13 cellular contexts compared by ENCODE assay signal in genomic region chr14:93041830-93042229, GRCh38.
DNase-seq lines count a peak whose midpoint lies in the region; ATAC-seq and TF ChIP-seq lines count a peak whose summit lies in the region.
"Had no signal": no experiment of that assay in that cellular context is flagged by ENCODE, and none has a peak within 500 bp of the region (broad histone marks: within the 10 kb centered on the region; RNA-seq: fewer than 3 reads in every experiment).

No MANE protein-coding gene starts in this region.

- peak overlapping the region in 1 of 4 donors; percentile 32 for H3K4me3 Mint-ChIP-seq in IgD-negative memory B cell
- H3K4me3 Mint-ChIP-seq in mesothelial cell of epicardium = no peak overlapping the region

- WGBS in sigmoid colon, 2 donors = 94 to 97% methylated on average over 3 of the region's 3 CpGs

- no peak for TF ChIP-seq EP300 in sigmoid colon (IDR thresholded peaks at IDR 0.05)

- peaks cover 2% of the 10 kb centered on the region for H3K27me3 Mint-ChIP-seq in IgD-negative memory B cell
- no peaks in the 10 kb centered on the region for H3K27me3 Mint-ChIP-seq in mesothelial cell of epicardium (ENCODE audit: low read depth)

- 0 out of 22 replicates have a peak, but pooled peaks cover 0 to 3% (median 0%) of the 10 kb centered on the region in 11 experiments for H3K36me3 ChIP-seq in BLaER1 treated with 17β-estradiol and CSF1 and Interleukin-3, amounts not matched to agents 10 nM and 100 nM
- H3K36me3 ChIP-seq in colonic mucosa (no peaks in the 10 kb centered on the region), sigmoid colon (no peaks in the 10 kb centered on the region)

- H3K9me3 ChIP-seq in BLaER1 treated with 17β-estradiol and CSF1 and Interleukin-3, amounts not matched to agents 10 nM and 100 nM (replicated peaks in 1 of 11) = no peaks in the 10 kb centered on the region
- no peaks in the 10 kb centered on the region for H3K9me3 ChIP-seq in colonic mucosa
- H3K9me3 ChIP-seq in sigmoid colon = no peaks in the 10 kb centered on the region
- H3K9me3 ChIP-seq: SJSA1 had no signal

- peak overlapping the region; percentile 39 to 85 (median 60); a peak in 19 of 22 replicates for H3K4me2 ChIP-seq in BLaER1 treated with 17β-estradiol and CSF1 and Interleukin-3, amounts not matched to agents 10 nM and 100 nM

- no peak overlapping the region for H3K4me3 ChIP-seq in BLaER1 treated with 17β-estradiol and CSF1 and Interleukin-3, amounts not matched to agents 10 nM and 100 nM
- H3K4me3 ChIP-seq in colonic mucosa (no peak overlapping the region), sigmoid colon (no peak overlapping the region)
- H3K4me3 ChIP-seq: SJSA1 had no signal

- H3K4me1 ChIP-seq in BLaER1 treated with 17β-estradiol and CSF1 and Interleukin-3, amounts not matched to agents 10 nM and 100 nM = peaks cover 73 to 89% (median 85%) of the 10 kb centered on the region in 10 experiments
- H3K4me1 ChIP-seq in colonic mucosa (peaks cover 41% of the 10 kb centered on the region), sigmoid colon (peaks cover 0 to 83% (median 68%) of the 10 kb centered on the region in 4 donors)

- TF ChIP-seq CTCF in colonic mucosa (IDR thresholded peaks at IDR 0.05) (no peak), sigmoid colon (IDR thresholded peaks at IDR 0.05) (no peak), mesothelial cell of epicardium (IDR thresholded peaks at IDR 0.05; ENCODE audit: unreplicated experiment) (no peak)

- peak overlapping the region in 3 of 11 experiments; percentile 9 to 51 (median 24); a peak in 4 of 22 replicates for H3K9ac ChIP-seq in BLaER1 treated with 17β-estradiol and CSF1 and Interleukin-3, amounts not matched to agents 10 nM and 100 nM
- peak overlapping the region; percentile 37 to 47 for H3K9ac ChIP-seq in colonic mucosa (ENCODE audit: low read depth in 2 of 2, low read length in 2 of 2)

- no peaks in the 10 kb centered on the region for H3K9me3 Mint-ChIP-seq in IgD-negative memory B cell
- H3K9me3 Mint-ChIP-seq in mesothelial cell of epicardium = no peaks in the 10 kb centered on the region

- peak overlapping the region in 3 of 11 experiments; percentile 43 to 56 (median 43); a peak in 1 of 22 replicates for H3K27ac ChIP-seq in BLaER1 treated with 17β-estradiol and CSF1 and Interleukin-3, amounts not matched to agents 10 nM and 100 nM
- H3K27ac ChIP-seq in colonic mucosa = no peak overlapping the region
- peak overlapping the region; percentile 76 to 94 (median 78) for H3K27ac ChIP-seq in sigmoid colon

- ATAC-seq in HG03095 (IDR thresholded peaks at IDR 0.05; ENCODE audit: unreplicated experiment) = no peak

- H3K27me3 ChIP-seq in BLaER1 treated with 17β-estradiol and CSF1 and Interleukin-3, amounts not matched to agents 10 nM and 100 nM = no peaks in the 10 kb centered on the region
- H3K27me3 ChIP-seq in colonic mucosa = no peaks in the 10 kb centered on the region
- no peaks in the 10 kb centered on the region for H3K27me3 ChIP-seq in sigmoid colon
- H3K27me3 ChIP-seq: SJSA1 had no signal

- H3K27ac Mint-ChIP-seq in IgD-negative memory B cell = peak overlapping the region; percentile 14 to 91 (median 85)
- H3K27ac Mint-ChIP-seq in mesothelial cell of epicardium = no peak overlapping the region

- H4K20me1 ChIP-seq in BLaER1 treated with 17β-estradiol and CSF1 and Interleukin-3, amounts not matched to agents 10 nM and 100 nM = peaks cover 0 to 97% (median 64%) of the 10 kb centered on the region in 11 experiments; a peak in 17 of 22 replicates

- H3K36me3 Mint-ChIP-seq in IgD-negative memory B cell (peaks cover 5% of the 10 kb centered on the region), mesothelial cell of epicardium (no peaks in the 10 kb centered on the region)

- H3K4me1 Mint-ChIP-seq in IgD-negative memory B cell = peaks cover 50 to 67% (median 64%) of the 10 kb centered on the region in 3 donors
- H3K4me1 Mint-ChIP-seq in mesothelial cell of epicardium = peaks cover 26% of the 10 kb centered on the region

- no peak for DNase-seq in colonic mucosa
- DNase-seq in sigmoid colon = no peak
- DNase-seq in mesothelial cell of epicardium (ENCODE audit: low spot score in 2 of 2, unreplicated experiment in 2 of 2) = no peak
- no peak for DNase-seq in activated CD4-positive, alpha-beta T cell treated with anti-CD3 and anti-CD28 coated beads for 4 hours
- no peak for DNase-seq in Kasumi-1 (lab: John Stamatoyannopoulos, UW)
- DNase-seq: activated T-cell treated with anti-CD3 and anti-CD28 coated beads for 4 hours, IMR-90, mesendoderm, NCI-H1417 treated with DMSO at 0.1 percent for 48 hours had no signal

- no peak for TF ChIP-seq POLR2A in sigmoid colon (IDR thresholded peaks at IDR 0.05)

- intact Hi-C loops in colonic mucosa (cut with DNase I) = no loop called here
- intact Hi-C loops in sigmoid colon (cut with DNase I) = no loop called here
